ENCODE assay signal across 28 cellular contexts in the genomic region with DNA sequence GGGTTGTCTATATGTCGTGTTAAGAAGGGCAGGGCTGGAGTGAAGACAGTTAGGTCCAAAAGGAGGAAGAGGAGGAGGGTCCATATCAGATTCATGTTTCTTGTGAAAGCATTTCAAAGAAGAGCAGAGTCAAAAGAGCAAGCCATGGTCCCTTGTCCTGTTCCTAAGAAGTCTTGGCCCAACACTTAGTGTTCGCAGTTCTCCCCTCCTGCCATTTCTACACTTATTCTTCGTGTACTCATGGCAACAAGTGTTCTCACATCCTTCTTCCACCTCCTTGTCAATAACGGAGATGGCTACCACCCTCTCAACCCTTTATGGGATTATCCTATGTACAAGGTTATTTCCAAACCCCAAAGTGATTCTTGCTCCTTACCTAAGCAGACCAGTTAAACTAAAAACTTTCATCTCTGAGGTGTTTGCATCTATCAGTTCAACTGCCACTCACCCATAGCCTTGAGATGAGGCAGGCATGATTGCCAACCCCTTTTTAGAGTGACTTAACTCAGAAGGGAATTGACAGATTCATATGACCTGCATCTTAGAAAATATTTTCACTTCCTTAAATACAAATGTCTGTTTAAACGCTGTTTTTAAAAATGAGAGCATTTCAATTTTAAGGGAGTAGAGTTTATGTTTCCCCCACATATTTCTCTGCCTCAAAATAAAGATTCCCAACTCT. TPM values are rescaled to one million over a fixed set of nuclear protein-coding genes. Genes with fewer than 3 reads are reported as not detected.
"Had no signal": no experiment of that assay in that cellular context is flagged by ENCODE, and none has a peak within 500 bp of the region (broad histone marks: within the 10 kb centered on the region; RNA-seq: fewer than 3 reads in every experiment).

No MANE protein-coding gene starts in this region.

- H3K4me3 Mint-ChIP-seq: activated CD4-positive, alpha-beta T cell treated with anti-CD3 and anti-CD28 coated beads, Interleukin-2, amount 10 ng/mL, durations not matched to agents 7 days and 5 days; activated CD8-positive, alpha-beta memory T cell treated with anti-CD3 and anti-CD28 coated beads, Interleukin-2, amount 10 ng/mL, durations not matched to agents 7 days and 5 days; activated CD8-positive, alpha-beta T cell treated with anti-CD3 and anti-CD28 coated beads for 36 hours; activated naive CD4-positive, alpha-beta T cell treated with anti-CD3 and anti-CD28 coated beads, Interleukin-2, amount 10 ng/mL, durations not matched to agents 7 days and 5 days; immature natural killer cell; mesothelial cell of epicardium; natural killer cell treated with Interleukin-12 subunit alpha and Interleukin-12 subunit beta and Interleukin-15 and Interleukin-18, amount 100 ng/mL, for 72 hours had no signal

- ATAC-seq: activated CD8-positive, alpha-beta memory T cell treated with anti-CD3 and anti-CD28 coated beads, Interleukin-2, amount 10 ng/mL, durations not matched to agents 7 days and 5 days; activated CD8-positive, alpha-beta T cell treated with anti-CD3 and anti-CD28 coated beads for 36 hours; body of pancreas; foreskin keratinocyte; left lung; natural killer cell treated with Interleukin-12 subunit alpha and Interleukin-12 subunit beta and Interleukin-15 and Interleukin-18, amount 100 ng/mL, for 72 hours had no signal

- H3K27me3 ChIP-seq: body of pancreas, foreskin keratinocyte, hepatocyte, upper lobe of left lung had no signal

- H3K27ac ChIP-seq: body of pancreas, foreskin keratinocyte, hepatocyte, left lung, upper lobe of left lung, VCaP had no signal

- H3K4me2 ChIP-seq: hepatocyte had no signal

- H3K36me3 Mint-ChIP-seq: activated CD8-positive, alpha-beta memory T cell treated with anti-CD3 and anti-CD28 coated beads, Interleukin-2, amount 10 ng/mL, durations not matched to agents 7 days and 5 days; activated naive CD4-positive, alpha-beta T cell treated with anti-CD3 and anti-CD28 coated beads, Interleukin-2, amount 10 ng/mL, durations not matched to agents 7 days and 5 days; immature natural killer cell; natural killer cell treated with Interleukin-12 subunit alpha and Interleukin-12 subunit beta and Interleukin-15 and Interleukin-18, amount 100 ng/mL, for 72 hours had no signal

- H3K79me2 ChIP-seq: hepatocyte had no signal

- DNase-seq: activated CD4-positive, alpha-beta T cell treated with anti-CD3 and anti-CD28 coated beads, Interleukin-2, amount 10 ng/mL, durations not matched to agents 7 days and 5 days; activated CD4-positive, CD25-positive, alpha-beta regulatory T cell treated with anti-CD3 and anti-CD28 coated beads, Interleukin-2, amount 50 U/mL, for 72 hours; activated CD8-positive, alpha-beta memory T cell treated with anti-CD3 and anti-CD28 coated beads, Interleukin-2, amount 10 ng/mL, durations not matched to agents 7 days and 5 days; activated CD8-positive, alpha-beta T cell treated with anti-CD3 and anti-CD28 coated beads for 36 hours; activated effector memory CD4-positive, alpha-beta T cell treated with anti-CD3 and anti-CD28 coated beads, Interleukin-2, amount 50 U/mL, for 16 hours; activated naive CD4-positive, alpha-beta T cell treated with anti-CD3 and anti-CD28 coated beads, Interleukin-2, amount 10 ng/mL, durations not matched to agents 7 days and 5 days; activated T-cell treated with anti-CD3 and anti-CD28 coated beads for 4 hours; body of pancreas; effector CD8-positive, alpha-beta T cell; foreskin keratinocyte; glutamatergic neuron; immature natural killer cell; left lung; stimulated activated CD4-positive, alpha-beta T cell treated with anti-CD3 and anti-CD28 coated beads, Interleukin-2, amount 100 ng/mL, for 48 hours; stimulated activated CD8-positive, alpha-beta memory T cell treated with anti-CD3 and anti-CD28 coated beads, Interleukin-4, amount 100 ng/mL, for 48 hours; stimulated activated naive CD4-positive, alpha-beta T cell treated with Interleukin-2 at 50 U/mL for 16 hours; upper lobe of left lung had no signal

- H3K27ac Mint-ChIP-seq: activated CD4-positive, alpha-beta T cell treated with anti-CD3 and anti-CD28 coated beads, Interleukin-2, amount 10 ng/mL, durations not matched to agents 7 days and 5 days; activated CD8-positive, alpha-beta memory T cell treated with anti-CD3 and anti-CD28 coated beads, Interleukin-2, amount 10 ng/mL, durations not matched to agents 7 days and 5 days; activated CD8-positive, alpha-beta T cell treated with anti-CD3 and anti-CD28 coated beads for 36 hours; activated naive CD4-positive, alpha-beta T cell treated with anti-CD3 and anti-CD28 coated beads, Interleukin-2, amount 10 ng/mL, durations not matched to agents 7 days and 5 days; immature natural killer cell; mesothelial cell of epicardium; natural killer cell treated with Interleukin-12 subunit alpha and Interleukin-12 subunit beta and Interleukin-15 and Interleukin-18, amount 100 ng/mL, for 72 hours; progenitor cell of endocrine pancreas had no signal

- H3K9me3 Mint-ChIP-seq: activated CD4-positive, alpha-beta T cell treated with anti-CD3 and anti-CD28 coated beads, Interleukin-2, amount 10 ng/mL, durations not matched to agents 7 days and 5 days; activated CD8-positive, alpha-beta T cell treated with anti-CD3 and anti-CD28 coated beads for 36 hours; activated naive CD4-positive, alpha-beta T cell treated with anti-CD3 and anti-CD28 coated beads, Interleukin-2, amount 10 ng/mL, durations not matched to agents 7 days and 5 days; immature natural killer cell; mesothelial cell of epicardium; natural killer cell treated with Interleukin-12 subunit alpha and Interleukin-12 subunit beta and Interleukin-15 and Interleukin-18, amount 100 ng/mL, for 72 hours had no signal

- H3K27me3 Mint-ChIP-seq: activated CD4-positive, alpha-beta T cell treated with anti-CD3 and anti-CD28 coated beads, Interleukin-2, amount 10 ng/mL, durations not matched to agents 7 days and 5 days had no signal

- H3K4me1 ChIP-seq: body of pancreas, foreskin keratinocyte, left lung, upper lobe of left lung had no signal

- H2AFZ ChIP-seq: hepatocyte had no signal

- H3K9me3 ChIP-seq: body of pancreas, left lung, upper lobe of left lung had no signal

- H3K4me1 Mint-ChIP-seq: activated CD4-positive, alpha-beta T cell treated with anti-CD3 and anti-CD28 coated beads, Interleukin-2, amount 10 ng/mL, durations not matched to agents 7 days and 5 days; activated CD8-positive, alpha-beta memory T cell treated with anti-CD3 and anti-CD28 coated beads, Interleukin-2, amount 10 ng/mL, durations not matched to agents 7 days and 5 days; activated naive CD4-positive, alpha-beta T cell treated with anti-CD3 and anti-CD28 coated beads, Interleukin-2, amount 10 ng/mL, durations not matched to agents 7 days and 5 days; immature natural killer cell; mesothelial cell of epicardium had no signal

- H3K36me3 ChIP-seq: left lung, upper lobe of left lung had no signal

- H3K4me3 ChIP-seq: body of pancreas, hepatocyte, left lung, lung, upper lobe of left lung had no signal

RNA-seq across cellular contexts. Expression of a gene that starts 19.8 kb away (rescaled TPM):
- total RNA-seq: activated CD4-positive, alpha-beta T cell treated with anti-CD3 and anti-CD28 coated beads, Interleukin-2, amount 10 ng/mL, durations not matched to agents 7 days and 5 days; activated CD8-positive, alpha-beta memory T cell treated with anti-CD3 and anti-CD28 coated beads, Interleukin-2, amount 10 ng/mL, durations not matched to agents 7 days and 5 days; activated CD8-positive, alpha-beta T cell treated with anti-CD3 and anti-CD28 coated beads for 36 hours; body of pancreas; chondrocyte; foreskin keratinocyte; kidney epithelial cell; mesothelial cell of epicardium; natural killer cell treated with Interleukin-12 subunit alpha and Interleukin-12 subunit beta and Interleukin-15 and Interleukin-18, amount 100 ng/mL, for 72 hours; osteocyte; progenitor cell of endocrine pancreas; T-helper 2 cell treated with Interferon-gamma antibody and Interleukin-4, amounts not matched to agents 100 ng/mL and 5 ng/mL, for 36 hours had no signal
- polyA plus RNA-seq: foreskin keratinocyte had no signal

RNA-seq across cellular contexts. Expression of a gene that starts 44.3 kb away (rescaled TPM):
- total RNA-seq: activated CD4-positive, alpha-beta T cell treated with anti-CD3 and anti-CD28 coated beads, Interleukin-2, amount 10 ng/mL, durations not matched to agents 7 days and 5 days; activated CD8-positive, alpha-beta memory T cell treated with anti-CD3 and anti-CD28 coated beads, Interleukin-2, amount 10 ng/mL, durations not matched to agents 7 days and 5 days; activated CD8-positive, alpha-beta T cell treated with anti-CD3 and anti-CD28 coated beads for 36 hours; body of pancreas; cardiac septum; chondrocyte; foreskin keratinocyte; hepatocyte; kidney epithelial cell; mesothelial cell of epicardium; natural killer cell treated with Interleukin-12 subunit alpha and Interleukin-12 subunit beta and Interleukin-15 and Interleukin-18, amount 100 ng/mL, for 72 hours; osteocyte; progenitor cell of endocrine pancreas; T-helper 2 cell treated with Interferon-gamma antibody and Interleukin-4, amounts not matched to agents 100 ng/mL and 5 ng/mL, for 36 hours had no signal
- polyA plus RNA-seq: foreskin keratinocyte, immature natural killer cell had no signal
